Comparison of ENCODE assay signal across 1 cellular context in genomic region chr7:100126931-100127865, GRCh38.
TF ChIP-seq lines count a peak whose summit lies in the region.

A gene with protein sequence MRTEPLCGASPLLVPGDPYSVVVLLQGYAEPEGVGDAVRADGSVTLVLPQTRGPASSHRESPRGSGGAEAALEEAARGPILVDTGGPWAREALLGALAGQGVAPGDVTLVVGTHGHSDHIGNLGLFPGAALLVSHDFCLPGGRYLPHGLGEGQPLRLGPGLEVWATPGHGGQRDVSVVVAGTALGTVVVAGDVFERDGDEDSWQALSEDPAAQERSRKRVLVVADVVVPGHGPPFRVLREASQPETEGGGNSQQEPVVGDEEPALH (plus strand): TSS chr7:100126967. CDS start chr7:100127396, 429 bp downstream.

TF ChIP-seq in WTC11, 78 proteins besides CTCF, POLR2A, EP300 and RAD21 (continued from another document):
- 0 out of 2 replicates have a peak, but pooled peaks have one; percentile 18 for TF ChIP-seq AFF4 (CRISPR knock-in tag; IDR thresholded peaks at IDR 0.05; ENCODE audit: borderline replicate concordance)
- TF ChIP-seq ZNF219 (CRISPR knock-in tag; IDR thresholded peaks at IDR 0.05; ENCODE audit: borderline replicate concordance): no peak
- TF ChIP-seq, protein P1, sequence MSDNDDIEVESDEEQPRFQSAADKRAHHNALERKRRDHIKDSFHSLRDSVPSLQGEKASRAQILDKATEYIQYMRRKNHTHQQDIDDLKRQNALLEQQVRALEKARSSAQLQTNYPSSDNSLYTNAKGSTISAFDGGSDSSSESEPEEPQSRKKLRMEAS (CRISPR knock-in tag; IDR thresholded peaks at IDR 0.05): peak; percentile 41
- no peak for TF ChIP-seq ZNF396 (CRISPR knock-in tag; IDR thresholded peaks at IDR 0.05; ENCODE audit: borderline replicate concordance)
- TF ChIP-seq, protein P2, sequence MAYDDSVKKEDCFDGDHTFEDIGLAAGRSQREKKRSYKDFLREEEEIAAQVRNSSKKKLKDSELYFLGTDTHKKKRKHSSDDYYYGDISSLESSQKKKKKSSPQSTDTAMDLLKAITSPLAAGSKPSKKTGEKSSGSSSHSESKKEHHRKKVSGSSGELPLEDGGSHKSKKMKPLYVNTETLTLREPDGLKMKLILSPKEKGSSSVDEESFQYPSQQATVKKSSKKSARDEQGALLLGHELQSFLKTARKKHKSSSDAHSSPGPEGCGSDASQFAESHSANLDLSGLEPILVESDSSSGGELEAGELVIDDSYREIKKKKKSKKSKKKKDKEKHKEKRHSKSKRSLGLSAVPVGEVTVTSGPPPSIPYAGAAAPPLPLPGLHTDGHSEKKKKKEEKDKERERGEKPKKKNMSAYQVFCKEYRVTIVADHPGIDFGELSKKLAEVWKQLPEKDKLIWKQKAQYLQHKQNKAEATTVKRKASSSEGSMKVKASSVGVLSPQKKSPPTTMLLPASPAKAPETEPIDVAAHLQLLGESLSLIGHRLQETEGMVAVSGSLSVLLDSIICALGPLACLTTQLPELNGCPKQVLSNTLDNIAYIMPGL (CRISPR knock-in tag; IDR thresholded peaks at IDR 0.05): peak; percentile 92
- TF ChIP-seq JAZF1 (CRISPR knock-in tag; IDR thresholded peaks at IDR 0.05): no peak
- TF ChIP-seq NFE2L1 (CRISPR knock-in tag; IDR thresholded peaks at IDR 0.05): peak; percentile 12; the same call in 1 of the 2 replicates
- TF ChIP-seq ATF1 (CRISPR knock-in tag; IDR thresholded peaks at IDR 0.05): no peak; the same call in 1 of the 2 replicates
- TF ChIP-seq, protein P3, sequence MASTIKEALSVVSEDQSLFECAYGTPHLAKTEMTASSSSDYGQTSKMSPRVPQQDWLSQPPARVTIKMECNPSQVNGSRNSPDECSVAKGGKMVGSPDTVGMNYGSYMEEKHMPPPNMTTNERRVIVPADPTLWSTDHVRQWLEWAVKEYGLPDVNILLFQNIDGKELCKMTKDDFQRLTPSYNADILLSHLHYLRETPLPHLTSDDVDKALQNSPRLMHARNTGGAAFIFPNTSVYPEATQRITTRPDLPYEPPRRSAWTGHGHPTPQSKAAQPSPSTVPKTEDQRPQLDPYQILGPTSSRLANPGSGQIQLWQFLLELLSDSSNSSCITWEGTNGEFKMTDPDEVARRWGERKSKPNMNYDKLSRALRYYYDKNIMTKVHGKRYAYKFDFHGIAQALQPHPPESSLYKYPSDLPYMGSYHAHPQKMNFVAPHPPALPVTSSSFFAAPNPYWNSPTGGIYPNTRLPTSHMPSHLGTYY (CRISPR knock-in tag; IDR thresholded peaks at IDR 0.05): peak; percentile 23; the same call in 1 of the 2 replicates
- TF ChIP-seq KAT7 (CRISPR knock-in tag; IDR thresholded peaks at IDR 0.05; ENCODE audit: borderline replicate concordance): no peak; the same call in 1 of the 2 replicates
- peak; percentile 12; the same call in 1 of the 2 replicates for TF ChIP-seq FOXK1 (CRISPR knock-in tag; IDR thresholded peaks at IDR 0.05)
- TF ChIP-seq ETV6 (CRISPR knock-in tag; IDR thresholded peaks at IDR 0.05): peak; percentile 60; the same call in 1 of the 2 replicates
- peak; percentile 61; the same call in 1 of the 2 replicates for TF ChIP-seq CREM (CRISPR knock-in tag; IDR thresholded peaks at IDR 0.05)
- TF ChIP-seq NFYB (CRISPR knock-in tag; conservative IDR thresholded peaks at IDR 0.05; ENCODE audit: low read depth): 0 out of 2 replicates have a peak, but pooled peaks have one; percentile 12
- TF ChIP-seq, protein P4, sequence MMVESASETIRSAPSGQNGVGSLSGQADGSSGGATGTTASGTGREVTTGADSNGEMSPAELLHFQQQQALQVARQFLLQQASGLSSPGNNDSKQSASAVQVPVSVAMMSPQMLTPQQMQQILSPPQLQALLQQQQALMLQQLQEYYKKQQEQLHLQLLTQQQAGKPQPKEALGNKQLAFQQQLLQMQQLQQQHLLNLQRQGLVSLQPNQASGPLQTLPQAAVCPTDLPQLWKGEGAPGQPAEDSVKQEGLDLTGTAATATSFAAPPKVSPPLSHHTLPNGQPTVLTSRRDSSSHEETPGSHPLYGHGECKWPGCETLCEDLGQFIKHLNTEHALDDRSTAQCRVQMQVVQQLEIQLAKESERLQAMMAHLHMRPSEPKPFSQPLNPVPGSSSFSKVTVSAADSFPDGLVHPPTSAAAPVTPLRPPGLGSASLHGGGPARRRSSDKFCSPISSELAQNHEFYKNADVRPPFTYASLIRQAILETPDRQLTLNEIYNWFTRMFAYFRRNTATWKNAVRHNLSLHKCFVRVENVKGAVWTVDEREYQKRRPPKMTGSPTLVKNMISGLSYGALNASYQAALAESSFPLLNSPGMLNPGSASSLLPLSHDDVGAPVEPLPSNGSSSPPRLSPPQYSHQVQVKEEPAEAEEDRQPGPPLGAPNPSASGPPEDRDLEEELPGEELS (CRISPR knock-in tag; IDR thresholded peaks at IDR 0.05): peak; percentile 28; the same call in 1 of the 2 replicates
TF ChIP-seq in WTC11: peak in this region for 17.
